Comparison of ENCODE assay signal across 16 cellular contexts in the genomic region with DNA sequence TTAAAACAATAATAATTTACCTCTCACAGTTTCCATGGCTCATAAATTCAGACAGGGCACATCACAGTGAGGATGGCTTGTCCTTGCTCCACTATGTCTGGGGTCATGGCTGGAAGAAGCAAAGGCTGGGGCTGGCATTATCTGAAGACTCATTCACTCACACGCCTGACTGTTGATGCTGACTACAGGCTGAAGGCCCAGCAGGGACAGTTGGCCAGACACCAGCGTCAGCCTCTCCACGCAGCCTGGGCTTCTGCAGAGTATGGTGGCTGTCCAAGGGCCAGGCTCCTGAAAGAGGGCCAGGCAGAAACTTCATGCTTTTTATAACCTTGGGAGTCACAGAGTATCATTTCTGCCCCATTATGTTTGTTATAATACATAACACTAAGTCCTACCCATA.
"Had no signal": no experiment of that assay in that cellular context is flagged by ENCODE, and none has a peak within 500 bp of the region (broad histone marks: within the 10 kb centered on the region; RNA-seq: fewer than 3 reads in every experiment).

No MANE protein-coding gene starts in this region.

- ATAC-seq: activated CD8-positive, alpha-beta T cell treated with anti-CD3 and anti-CD28 coated beads, Interleukin-2, amount 10 ng/mL, durations not matched to agents 7 days and 5 days; activated naive CD4-positive, alpha-beta T cell treated with anti-CD3 and anti-CD28 coated beads, Interleukin-2, amount 50 U/mL, for 72 hours; foreskin keratinocyte; pancreas; stimulated activated naive B cell treated with anti-CD40 and anti-IgM and Interleukin-4, amounts not matched to agents 10 μg/mL and 1 μg/mL and 100 μg/mL, for 72 hours had no signal

- DNase-seq: activated CD4-positive, alpha-beta T cell treated with anti-CD3 and anti-CD28 coated beads, Interleukin-2, amount 10 ng/mL, durations not matched to agents 7 days and 5 days; activated CD8-positive, alpha-beta T cell treated with anti-CD3 and anti-CD28 coated beads, Interleukin-2, amount 10 ng/mL, durations not matched to agents 7 days and 5 days; activated gamma-delta T cell treated with Interleukin-2 at 50 U/mL for 16 hours; endodermal cell; foreskin keratinocyte; glutamatergic neuron; kidney; mesendoderm; naive thymus-derived CD8-positive, alpha-beta T cell; pancreas; stimulated activated naive B cell treated with anti-CD40 and anti-IgM and Interleukin-4, amounts not matched to agents 10 μg/mL and 1 μg/mL and 100 μg/mL, for 72 hours; T-helper 1 cell; T1000 had no signal

- H3K9me3 ChIP-seq: pancreas had no signal

- H3K36me3 ChIP-seq: pancreas had no signal

- H3K4me3 ChIP-seq: pancreas had no signal

- H3K27ac ChIP-seq: epithelial cell of prostate, foreskin keratinocyte, pancreas had no signal

- H3K4me1 ChIP-seq: foreskin keratinocyte, pancreas had no signal

- H3K27me3 ChIP-seq: pancreas had no signal

- FAIRE-seq: colon, kidney, pancreas had no signal
